8 cellular contexts compared by ENCODE assay signal in genomic region chrX:153470411-153471363, GRCh38. TPM values are rescaled to one million over a fixed set of nuclear protein-coding genes. Genes with fewer than 3 reads are reported as not detected.
DNase-seq lines count a peak whose midpoint lies in the region; ATAC-seq and TF ChIP-seq lines count a peak whose summit lies in the region.

Gene HAUS7 (minus strand): TSS chrX:153470576. CDS start chrX:153470557, 19 bp downstream.

- no peaks in the 10 kb centered on the region; the same call in 2 of the 3 replicates for H3K9me3 Mint-ChIP-seq in GM23338
- H3K9me3 Mint-ChIP-seq in activated T-helper 1 cell treated with anti-CD3 and anti-CD28 coated beads, Interleukin-12 subunit alpha, Interleukin-12 subunit beta, Interleukin-2, Interleukin-4 antibody, amounts not matched to agents 30 ng/mL and 10 ng/mL and 1 ng/mL, durations not matched to agents 14 hours and 24 hours and 36 hours, result no peaks in the 10 kb centered on the region
- H3K9me3 Mint-ChIP-seq in naive thymus-derived CD8-positive, alpha-beta T cell, result peaks cover 0 to 3% (median 0%) of the 10 kb centered on the region in 9 donors
- H3K9me3 Mint-ChIP-seq in stimulated activated naive B cell treated with anti-CD40 and anti-IgM and Interleukin-4, amounts not matched to agents 10 μg/mL and 1 μg/mL and 100 μg/mL, for 72 hours, result no peaks in the 10 kb centered on the region

- H3K4me1 Mint-ChIP-seq in GM23338, result peaks cover 4% of the 10 kb centered on the region; the same call in 2 of the 3 replicates
- no peaks in the 10 kb centered on the region for H3K4me1 Mint-ChIP-seq in activated T-helper 1 cell treated with anti-CD3 and anti-CD28 coated beads, Interleukin-12 subunit alpha, Interleukin-12 subunit beta, Interleukin-2, Interleukin-4 antibody, amounts not matched to agents 30 ng/mL and 10 ng/mL and 1 ng/mL, durations not matched to agents 14 hours and 24 hours and 36 hours (ENCODE audit: low read depth)
- H3K4me1 Mint-ChIP-seq in naive thymus-derived CD8-positive, alpha-beta T cell, result peaks cover 5 to 25% (median 13%) of the 10 kb centered on the region in 4 donors
- peaks cover 15% of the 10 kb centered on the region in 2 donors for H3K4me1 Mint-ChIP-seq in stimulated activated naive B cell treated with anti-CD40 and anti-IgM and Interleukin-4, amounts not matched to agents 10 μg/mL and 1 μg/mL and 100 μg/mL, for 72 hours

- H3K4me1 ChIP-seq in GM23338 (ENCODE audit: insufficient read depth), result no peaks in the 10 kb centered on the region

- POLR2A ChIA-PET in naive thymus-derived CD8-positive, alpha-beta T cell (lab: Charles Lee), result interaction anchor here (0.7 kb wide), 1 partner anchor 37 kb away, joined by 3 read pairs; no protein-coding TSS in a partner anchor

- intact Hi-C loops in activated T-helper 1 cell treated with anti-CD3 and anti-CD28 coated beads, Interleukin-12 subunit alpha, Interleukin-12 subunit beta, Interleukin-2, Interleukin-4 antibody, amounts not matched to agents 30 ng/mL and 10 ng/mL and 1 ng/mL, durations not matched to agents 14 hours and 24 hours and 36 hours (cut with micrococcal nuclease), result loop anchor here (1.0 to 2.0 kb wide), 6 partner anchors 37 to 529 kb away; partner anchors contain the start of genes CCNQ, ZFP92 and ZNF275

- H3K9me2 ChIP-seq in GM23338 (ENCODE audit: insufficient read depth), result no peaks in the 10 kb centered on the region

- ATAC-seq in GM23338, result peak; percentile 80
- peak; percentile 77 to 85 for ATAC-seq in naive thymus-derived CD8-positive, alpha-beta T cell
- peak; percentile 83 to 88 for ATAC-seq in stimulated activated naive B cell treated with anti-CD40 and anti-IgM and Interleukin-4, amounts not matched to agents 10 μg/mL and 1 μg/mL and 100 μg/mL, for 72 hours (replicated peaks)

- peak within 1 kb of the TSS; percentile 79 for H3K4me2 ChIP-seq in GM23338

- H4K20me1 ChIP-seq in GM23338 (replicated peaks; ENCODE audit: insufficient read depth), result no peaks in the 10 kb centered on the region

- no peak within 1 kb of the TSS for H3K27ac Mint-ChIP-seq in GM23338
- peak within 1 kb of the TSS; percentile 80 for H3K27ac Mint-ChIP-seq in activated T-helper 1 cell treated with anti-CD3 and anti-CD28 coated beads, Interleukin-12 subunit alpha, Interleukin-12 subunit beta, Interleukin-2, Interleukin-4 antibody, amounts not matched to agents 30 ng/mL and 10 ng/mL and 1 ng/mL, durations not matched to agents 14 hours and 24 hours and 36 hours
- H3K27ac Mint-ChIP-seq in naive thymus-derived CD8-positive, alpha-beta T cell, result peak within 1 kb of the TSS in 9 of 10 donors; percentile 16 to 90 (median 79)
- peak within 1 kb of the TSS; percentile 79 for H3K27ac Mint-ChIP-seq in stimulated activated naive B cell treated with anti-CD40 and anti-IgM and Interleukin-4, amounts not matched to agents 10 μg/mL and 1 μg/mL and 100 μg/mL, for 72 hours

- H3K27ac ChIP-seq in GM23338 (ENCODE audit: low read depth), result no peak within 1 kb of the TSS

- TF ChIP-seq CTCF in GM23338 (conservative IDR thresholded peaks at IDR 0.05; ENCODE audit: low read depth in 2 of 2), result peak; percentile 50 to 88

- peaks cover 5% of the 10 kb centered on the region; the same call in 1 of the 3 replicates for H3K36me3 Mint-ChIP-seq in GM23338 (ENCODE audit: low read depth)
- peaks cover 6% of the 10 kb centered on the region for H3K36me3 Mint-ChIP-seq in activated T-helper 1 cell treated with anti-CD3 and anti-CD28 coated beads, Interleukin-12 subunit alpha, Interleukin-12 subunit beta, Interleukin-2, Interleukin-4 antibody, amounts not matched to agents 30 ng/mL and 10 ng/mL and 1 ng/mL, durations not matched to agents 14 hours and 24 hours and 36 hours (ENCODE audit: low read depth)
- H3K36me3 Mint-ChIP-seq in naive thymus-derived CD8-positive, alpha-beta T cell, result peaks cover 0 to 4% (median 0%) of the 10 kb centered on the region in 3 donors
- peaks cover 0 to 8% of the 10 kb centered on the region in 2 donors for H3K36me3 Mint-ChIP-seq in stimulated activated naive B cell treated with anti-CD40 and anti-IgM and Interleukin-4, amounts not matched to agents 10 μg/mL and 1 μg/mL and 100 μg/mL, for 72 hours

- peak within 1 kb of the TSS; percentile 72 for H3K4me3 ChIP-seq in GM23338

- no peaks in the 10 kb centered on the region for H3F3A ChIP-seq in GM23338 (replicated peaks; ENCODE audit: low read depth)

- H3K27me3 Mint-ChIP-seq in GM23338 (ENCODE audit: insufficient read depth, low read depth, poor library complexity), result peaks cover 19% of the 10 kb centered on the region
- H3K27me3 Mint-ChIP-seq in activated T-helper 1 cell treated with anti-CD3 and anti-CD28 coated beads, Interleukin-12 subunit alpha, Interleukin-12 subunit beta, Interleukin-2, Interleukin-4 antibody, amounts not matched to agents 30 ng/mL and 10 ng/mL and 1 ng/mL, durations not matched to agents 14 hours and 24 hours and 36 hours (ENCODE audit: insufficient read depth), result peaks cover 2% of the 10 kb centered on the region
- H3K27me3 Mint-ChIP-seq in naive thymus-derived CD8-positive, alpha-beta T cell, result no peaks in the 10 kb centered on the region
- no peaks in the 10 kb centered on the region for H3K27me3 Mint-ChIP-seq in stimulated activated naive B cell treated with anti-CD40 and anti-IgM and Interleukin-4, amounts not matched to agents 10 μg/mL and 1 μg/mL and 100 μg/mL, for 72 hours

- H2AFZ ChIP-seq in GM23338, result no peak within 1 kb of the TSS

- no peaks in the 10 kb centered on the region for H3K79me2 ChIP-seq in GM23338 (replicated peaks; ENCODE audit: insufficient read depth)

- H3K36me3 ChIP-seq in GM23338 (ENCODE audit: insufficient read depth), result no peaks in the 10 kb centered on the region

- peak; percentile 90 for DNase-seq in EH (ENCODE audit: low read depth)
- peak; percentile 81 for DNase-seq in GM23338 (ENCODE audit: low spot score)
- peak; percentile 82 for DNase-seq in LHCN-M2 (ENCODE audit: low read depth)
- peak; percentile 81 for DNase-seq in RPMI7951 (ENCODE audit: low read depth)
- peak; percentile 81 for DNase-seq in activated T-helper 1 cell treated with anti-CD3 and anti-CD28 coated beads, Interleukin-12 subunit alpha, Interleukin-12 subunit beta, Interleukin-2, Interleukin-4 antibody, amounts not matched to agents 30 ng/mL and 10 ng/mL and 1 ng/mL, durations not matched to agents 14 hours and 24 hours and 36 hours (ENCODE audit: low spot score)
- DNase-seq in fibroblast of gingiva (ENCODE audit: low read depth), result peak; percentile 89
- peak; percentile 75 to 92 (median 82) for DNase-seq in naive thymus-derived CD8-positive, alpha-beta T cell
- DNase-seq in stimulated activated naive B cell treated with anti-CD40 and anti-IgM and Interleukin-4, amounts not matched to agents 10 μg/mL and 1 μg/mL and 100 μg/mL, for 72 hours, result peak; percentile 74

- H3K27me3 ChIP-seq in GM23338 (ENCODE audit: insufficient read depth), result peaks cover 8% of the 10 kb centered on the region

- H3K4me3 Mint-ChIP-seq in GM23338, result peak within 1 kb of the TSS; percentile 85
- peak within 1 kb of the TSS; percentile 85 for H3K4me3 Mint-ChIP-seq in activated T-helper 1 cell treated with anti-CD3 and anti-CD28 coated beads, Interleukin-12 subunit alpha, Interleukin-12 subunit beta, Interleukin-2, Interleukin-4 antibody, amounts not matched to agents 30 ng/mL and 10 ng/mL and 1 ng/mL, durations not matched to agents 14 hours and 24 hours and 36 hours
- H3K4me3 Mint-ChIP-seq in naive thymus-derived CD8-positive, alpha-beta T cell, result peak within 1 kb of the TSS; percentile 74 to 90 (median 82)
- H3K4me3 Mint-ChIP-seq in stimulated activated naive B cell treated with anti-CD40 and anti-IgM and Interleukin-4, amounts not matched to agents 10 μg/mL and 1 μg/mL and 100 μg/mL, for 72 hours, result peak within 1 kb of the TSS; percentile 82 to 85

TF ChIP-seq in GM23338, 12 proteins besides CTCF, POLR2A, EP300 and RAD21:
- TF ChIP-seq ZNF114 (CRISPR knock-in tag; IDR thresholded peaks at IDR 0.05), result no peak
- TF ChIP-seq CREB1 (CRISPR knock-in tag; IDR thresholded peaks at IDR 0.05; ENCODE audit: low read depth), result peak; percentile 94
- peak; percentile 48; the same call in 1 of the 2 replicates for TF ChIP-seq POLR2AphosphoS5 (IDR thresholded peaks at IDR 0.05; ENCODE audit: low read depth)

RNA-seq across cellular contexts. Expression of gene HAUS7, which starts in this region (rescaled TPM):
- total RNA-seq in GM23338 (2014; rRNA removed; shearing (Covaris generic)), result 48.8 and 59.8 TPM in 2 replicates
- 77.9 and 78.8 TPM in 2 replicates for polyA plus RNA-seq in GM23338 (2016; fragmentation: Nextera tagmentation; extraction: Ambion mirVana)
- 29.3 and 52.6 TPM in 2 replicates for total RNA-seq in LHCN-M2 (2014; rRNA removed)
- polyA plus RNA-seq in LHCN-M2 (2012), result 35.6 TPM
- 21.3 and 29.6 TPM in 2 replicates for total RNA-seq in RPMI7951 (2014; rRNA removed; shearing (Covaris generic))
- total RNA-seq in activated T-helper 1 cell treated with anti-CD3 and anti-CD28 coated beads, Interleukin-12 subunit alpha, Interleukin-12 subunit beta, Interleukin-2, Interleukin-4 antibody, amounts not matched to agents 30 ng/mL and 10 ng/mL and 1 ng/mL, durations not matched to agents 14 hours and 24 hours and 36 hours, result 62.7 and 68.2 TPM in 2 replicates
- total RNA-seq in naive thymus-derived CD8-positive, alpha-beta T cell, result 10 to 100 TPM; 33.3 to 38.9 TPM
- polyA plus RNA-seq in naive thymus-derived CD8-positive, alpha-beta T cell, result 10 to 100 TPM; 19.6 to 30.1 (median 25.6) TPM
